8 cellular contexts compared by ENCODE assay signal in genomic region chr19:35545855-35546381, GRCh38. TPM values are rescaled to one million over a fixed set of nuclear protein-coding genes. Genes with fewer than 3 reads are reported as not detected.
DNase-seq lines count a peak whose midpoint lies in the region; ATAC-seq and TF ChIP-seq lines count a peak whose summit lies in the region.

No MANE protein-coding gene starts in this region.

- H3K36me3 ChIP-seq in ACC112 (ENCODE audit: insufficient read depth, low read length): no peaks in the 10 kb centered on the region

- no peak overlapping the region; the same call in 1 of the 2 replicates for H3K27ac ChIP-seq in ACC112 (ENCODE audit: low read depth, low read length)

- H3K36me3 Mint-ChIP-seq in T-helper 1 cell treated with Interleukin-12 subunit alpha and Interleukin-12 subunit beta and Interleukin-4 antibody, amounts not matched to agents 30 μg/mL and 1 μg/mL, for 36 hours (ENCODE audit: low read depth): peaks cover 7% of the 10 kb centered on the region
- H3K36me3 Mint-ChIP-seq in immature natural killer cell: peaks cover 0 to 4% (median 0%) of the 10 kb centered on the region in 3 donors

- H3K9me3 Mint-ChIP-seq in T-helper 1 cell treated with Interleukin-12 subunit alpha and Interleukin-12 subunit beta and Interleukin-4 antibody, amounts not matched to agents 30 μg/mL and 1 μg/mL, for 36 hours: no peaks in the 10 kb centered on the region
- no peaks in the 10 kb centered on the region for H3K9me3 Mint-ChIP-seq in immature natural killer cell

- peak overlapping the region; percentile 89 for H3K4me3 ChIP-seq in ACC112 (ENCODE audit: low read depth, low read length)
- peak overlapping the region; percentile 92 for H3K4me3 ChIP-seq in astrocyte of the spinal cord (ENCODE audit: low read depth, low read length)

- peaks cover 22% of the 10 kb centered on the region for H3K4me1 Mint-ChIP-seq in T-helper 1 cell treated with Interleukin-12 subunit alpha and Interleukin-12 subunit beta and Interleukin-4 antibody, amounts not matched to agents 30 μg/mL and 1 μg/mL, for 36 hours (ENCODE audit: low read depth)
- peaks cover 24 to 28% of the 10 kb centered on the region in 2 donors for H3K4me1 Mint-ChIP-seq in immature natural killer cell

- DNase-seq in astrocyte of the spinal cord (ENCODE audit: low read depth, low spot score) (no peak), immature natural killer cell (peak; percentile 85 to 86 (median 85)), GF-D8 (lab: John Stamatoyannopoulos, UW) (no peak)
- peak; percentile 59 to 60 for DNase-seq in stimulated activated CD4-positive, alpha-beta T cell treated with anti-CD3 and anti-CD28 coated beads, Interleukin-2, amount 100 ng/mL, for 48 hours

- no peaks in the 10 kb centered on the region for H3K27me3 Mint-ChIP-seq in T-helper 1 cell treated with Interleukin-12 subunit alpha and Interleukin-12 subunit beta and Interleukin-4 antibody, amounts not matched to agents 30 μg/mL and 1 μg/mL, for 36 hours (ENCODE audit: low read depth)
- H3K27me3 Mint-ChIP-seq in immature natural killer cell (ENCODE audit: low read depth in 3 of 3): peaks cover 4 to 10% (median 10%) of the 10 kb centered on the region in 3 donors

- H3K27me3 ChIP-seq in ACC112 (ENCODE audit: insufficient read depth, low read length): no peaks in the 10 kb centered on the region

- in situ Hi-C loops in astrocyte of the spinal cord (cut with HindIII; ENCODE audit: low sequenced_read_pairs): no loop called here

- peak; percentile 23 for ATAC-seq in GM19043 (IDR thresholded peaks at IDR 0.05; ENCODE audit: low read depth, unreplicated experiment)
- ATAC-seq in HG03460 (IDR thresholded peaks at IDR 0.05; ENCODE audit: unreplicated experiment): peak; percentile 28

- H3K4me1 ChIP-seq in ACC112 (ENCODE audit: control insufficient read depth, insufficient read depth, low read length, unreplicated experiment): peaks cover 8% of the 10 kb centered on the region

- H3K79me2 ChIP-seq in ACC112 (ENCODE audit: control insufficient read depth, insufficient read depth, low read length, unreplicated experiment): peaks cover 27% of the 10 kb centered on the region

- H2AFZ ChIP-seq in ACC112 (ENCODE audit: low read length, unreplicated experiment): peak overlapping the region; percentile 91

- H3K4me3 Mint-ChIP-seq in T-helper 1 cell treated with Interleukin-12 subunit alpha and Interleukin-12 subunit beta and Interleukin-4 antibody, amounts not matched to agents 30 μg/mL and 1 μg/mL, for 36 hours: peak overlapping the region; percentile 92
- peak overlapping the region; percentile 89 to 91 (median 90) for H3K4me3 Mint-ChIP-seq in immature natural killer cell

- peak overlapping the region; percentile 88 for H3K27ac Mint-ChIP-seq in T-helper 1 cell treated with Interleukin-12 subunit alpha and Interleukin-12 subunit beta and Interleukin-4 antibody, amounts not matched to agents 30 μg/mL and 1 μg/mL, for 36 hours
- H3K27ac Mint-ChIP-seq in immature natural killer cell: peak overlapping the region; percentile 79 to 97 (median 90)

- TF ChIP-seq CTCF in astrocyte of the spinal cord (IDR thresholded peaks at IDR 0.05; ENCODE audit: low read depth, low read length): no peak

RNA-seq across cellular contexts. Expression of gene TMEM147, which starts 0.5 kb away (rescaled TPM):
- 100 to 1,000 TPM; 117 to 184 (median 151) TPM for polyA plus RNA-seq in immature natural killer cell

RNA-seq across cellular contexts. Expression of gene GAPDHS, which starts 12.7 kb away (rescaled TPM):
- not detected for polyA plus RNA-seq in immature natural killer cell

RNA-seq across cellular contexts. Expression of gene ATP4A, which starts 17.5 kb away (rescaled TPM):
- polyA plus RNA-seq in immature natural killer cell: not detected

RNA-seq across cellular contexts. Expression of gene SBSN, which starts 17.8 kb away (rescaled TPM):
- not detected for polyA plus RNA-seq in immature natural killer cell

RNA-seq across cellular contexts. Expression of gene DMKN, which starts 32.5 kb away (rescaled TPM):
- 10 to 100 TPM in 2 of 3 donors, 1 to 10 TPM in 1; 5.0 to 24.5 (median 20.3) TPM for polyA plus RNA-seq in immature natural killer cell

Comparison
In these comparisons a context has a peak if more than half of its experiments do, and no peak if none do; other contexts are left out.
1. DNase-seq: peak in immature natural killer cell (3 of 3) and stimulated activated CD4-positive, alpha-beta T cell treated with anti-CD3 and anti-CD28 coated beads, Interleukin-2, amount 100 ng/mL, for 48 hours (2 of 2); none in astrocyte of the spinal cord (single experiment) and GF-D8 (single experiment).